ENCODE assay signal across 1 cellular context in the genomic region with DNA sequence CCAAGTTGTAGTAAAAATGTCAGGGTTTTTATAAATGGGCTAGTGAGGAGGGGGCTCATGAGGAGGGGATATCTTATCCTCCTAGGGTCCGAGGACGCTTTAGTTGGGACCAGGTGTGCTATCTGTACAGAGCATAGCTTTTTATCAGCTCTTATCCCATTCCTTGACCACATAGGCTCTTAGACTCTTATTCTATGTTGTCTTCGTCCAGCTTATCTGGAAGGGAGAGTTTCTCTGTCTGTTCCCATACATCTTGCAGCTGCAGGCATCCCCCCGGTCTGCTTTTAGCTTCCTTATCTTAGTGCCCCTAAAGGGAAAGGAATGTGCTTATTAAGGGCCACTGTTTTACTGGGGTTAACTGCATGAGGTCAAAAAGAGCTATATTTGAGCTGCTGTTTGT.
TF ChIP-seq lines count a peak whose summit lies in the region.

No MANE protein-coding gene starts in this region.

TF ChIP-seq in K562, 482 proteins besides CTCF, POLR2A, EP300 and RAD21 (continued from another document and continues in another):
- TF ChIP-seq, protein P1, sequence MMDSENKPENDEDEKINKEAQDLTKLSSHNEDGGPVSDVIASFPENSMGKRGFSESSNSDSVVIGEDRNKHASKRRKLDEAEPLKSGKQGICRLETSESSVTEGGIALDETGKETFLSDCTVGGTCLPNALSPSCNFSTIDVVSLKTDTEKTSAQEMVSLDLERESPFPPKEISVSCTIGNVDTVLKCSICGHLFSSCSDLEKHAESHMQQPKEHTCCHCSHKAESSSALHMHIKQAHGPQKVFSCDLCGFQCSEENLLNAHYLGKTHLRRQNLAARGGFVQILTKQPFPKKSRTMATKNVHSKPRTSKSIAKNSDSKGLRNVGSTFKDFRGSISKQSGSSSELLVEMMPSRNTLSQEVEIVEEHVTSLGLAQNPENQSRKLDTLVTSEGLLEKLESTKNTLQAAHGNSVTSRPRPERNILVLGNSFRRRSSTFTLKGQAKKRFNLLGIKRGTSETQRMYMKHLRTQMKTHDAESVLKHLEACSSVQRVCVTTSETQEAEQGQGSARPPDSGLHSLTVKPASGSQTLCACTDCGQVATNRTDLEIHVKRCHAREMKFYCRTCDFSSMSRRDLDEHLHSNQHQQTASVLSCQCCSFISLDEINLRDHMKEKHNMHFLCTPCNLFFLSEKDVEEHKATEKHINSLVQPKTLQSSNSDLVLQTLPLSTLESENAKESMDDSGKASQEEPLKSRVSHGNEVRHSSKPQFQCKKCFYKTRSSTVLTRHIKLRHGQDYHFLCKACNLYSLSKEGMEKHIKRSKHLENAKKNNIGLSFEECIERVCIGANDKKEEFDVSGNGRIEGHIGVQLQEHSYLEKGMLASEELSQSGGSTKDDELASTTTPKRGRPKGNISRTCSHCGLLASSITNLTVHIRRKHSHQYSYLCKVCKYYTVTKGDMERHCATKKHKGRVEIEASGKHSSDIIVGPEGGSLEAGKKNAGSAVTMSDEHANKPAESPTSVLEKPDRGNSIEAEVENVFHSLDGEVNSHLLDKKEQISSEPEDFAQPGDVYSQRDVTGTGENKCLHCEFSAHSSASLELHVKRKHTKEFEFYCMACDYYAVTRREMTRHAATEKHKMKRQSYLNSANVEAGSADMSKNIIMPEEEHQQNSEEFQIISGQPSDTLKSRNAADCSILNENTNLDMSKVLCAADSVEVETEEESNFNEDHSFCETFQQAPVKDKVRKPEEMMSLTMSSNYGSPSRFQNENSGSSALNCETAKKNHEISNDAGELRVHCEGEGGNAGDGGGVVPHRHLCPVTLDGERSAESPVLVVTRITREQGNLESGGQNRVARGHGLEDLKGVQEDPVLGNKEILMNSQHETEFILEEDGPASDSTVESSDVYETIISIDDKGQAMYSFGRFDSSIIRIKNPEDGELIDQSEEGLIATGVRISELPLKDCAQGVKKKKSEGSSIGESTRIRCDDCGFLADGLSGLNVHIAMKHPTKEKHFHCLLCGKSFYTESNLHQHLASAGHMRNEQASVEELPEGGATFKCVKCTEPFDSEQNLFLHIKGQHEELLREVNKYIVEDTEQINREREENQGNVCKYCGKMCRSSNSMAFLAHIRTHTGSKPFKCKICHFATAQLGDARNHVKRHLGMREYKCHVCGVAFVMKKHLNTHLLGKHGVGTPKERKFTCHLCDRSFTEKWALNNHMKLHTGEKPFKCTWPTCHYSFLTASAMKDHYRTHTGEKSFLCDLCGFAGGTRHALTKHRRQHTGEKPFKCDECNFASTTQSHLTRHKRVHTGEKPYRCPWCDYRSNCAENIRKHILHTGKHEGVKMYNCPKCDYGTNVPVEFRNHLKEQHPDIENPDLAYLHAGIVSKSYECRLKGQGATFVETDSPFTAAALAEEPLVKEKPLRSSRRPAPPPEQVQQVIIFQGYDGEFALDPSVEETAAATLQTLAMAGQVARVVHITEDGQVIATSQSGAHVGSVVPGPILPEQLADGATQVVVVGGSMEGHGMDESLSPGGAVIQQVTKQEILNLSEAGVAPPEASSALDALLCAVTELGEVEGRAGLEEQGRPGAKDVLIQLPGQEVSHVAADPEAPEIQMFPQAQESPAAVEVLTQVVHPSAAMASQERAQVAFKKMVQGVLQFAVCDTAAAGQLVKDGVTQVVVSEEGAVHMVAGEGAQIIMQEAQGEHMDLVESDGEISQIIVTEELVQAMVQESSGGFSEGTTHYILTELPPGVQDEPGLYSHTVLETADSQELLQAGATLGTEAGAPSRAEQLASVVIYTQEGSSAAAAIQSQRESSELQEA (IDR thresholded peaks at IDR 0.05; ENCODE audit: low read depth) = no peak
- TF ChIP-seq XRCC5 (IDR thresholded peaks at IDR 0.05; ENCODE audit: low read depth, low read length) = no peak
- TF ChIP-seq FOSL1 (tag; conservative IDR thresholded peaks at IDR 0.05) = no peak; the same call in 1 of the 2 replicates
- TF ChIP-seq PYGO2 (tag; IDR thresholded peaks at IDR 0.05) = no peak
- TF ChIP-seq, protein P2, sequence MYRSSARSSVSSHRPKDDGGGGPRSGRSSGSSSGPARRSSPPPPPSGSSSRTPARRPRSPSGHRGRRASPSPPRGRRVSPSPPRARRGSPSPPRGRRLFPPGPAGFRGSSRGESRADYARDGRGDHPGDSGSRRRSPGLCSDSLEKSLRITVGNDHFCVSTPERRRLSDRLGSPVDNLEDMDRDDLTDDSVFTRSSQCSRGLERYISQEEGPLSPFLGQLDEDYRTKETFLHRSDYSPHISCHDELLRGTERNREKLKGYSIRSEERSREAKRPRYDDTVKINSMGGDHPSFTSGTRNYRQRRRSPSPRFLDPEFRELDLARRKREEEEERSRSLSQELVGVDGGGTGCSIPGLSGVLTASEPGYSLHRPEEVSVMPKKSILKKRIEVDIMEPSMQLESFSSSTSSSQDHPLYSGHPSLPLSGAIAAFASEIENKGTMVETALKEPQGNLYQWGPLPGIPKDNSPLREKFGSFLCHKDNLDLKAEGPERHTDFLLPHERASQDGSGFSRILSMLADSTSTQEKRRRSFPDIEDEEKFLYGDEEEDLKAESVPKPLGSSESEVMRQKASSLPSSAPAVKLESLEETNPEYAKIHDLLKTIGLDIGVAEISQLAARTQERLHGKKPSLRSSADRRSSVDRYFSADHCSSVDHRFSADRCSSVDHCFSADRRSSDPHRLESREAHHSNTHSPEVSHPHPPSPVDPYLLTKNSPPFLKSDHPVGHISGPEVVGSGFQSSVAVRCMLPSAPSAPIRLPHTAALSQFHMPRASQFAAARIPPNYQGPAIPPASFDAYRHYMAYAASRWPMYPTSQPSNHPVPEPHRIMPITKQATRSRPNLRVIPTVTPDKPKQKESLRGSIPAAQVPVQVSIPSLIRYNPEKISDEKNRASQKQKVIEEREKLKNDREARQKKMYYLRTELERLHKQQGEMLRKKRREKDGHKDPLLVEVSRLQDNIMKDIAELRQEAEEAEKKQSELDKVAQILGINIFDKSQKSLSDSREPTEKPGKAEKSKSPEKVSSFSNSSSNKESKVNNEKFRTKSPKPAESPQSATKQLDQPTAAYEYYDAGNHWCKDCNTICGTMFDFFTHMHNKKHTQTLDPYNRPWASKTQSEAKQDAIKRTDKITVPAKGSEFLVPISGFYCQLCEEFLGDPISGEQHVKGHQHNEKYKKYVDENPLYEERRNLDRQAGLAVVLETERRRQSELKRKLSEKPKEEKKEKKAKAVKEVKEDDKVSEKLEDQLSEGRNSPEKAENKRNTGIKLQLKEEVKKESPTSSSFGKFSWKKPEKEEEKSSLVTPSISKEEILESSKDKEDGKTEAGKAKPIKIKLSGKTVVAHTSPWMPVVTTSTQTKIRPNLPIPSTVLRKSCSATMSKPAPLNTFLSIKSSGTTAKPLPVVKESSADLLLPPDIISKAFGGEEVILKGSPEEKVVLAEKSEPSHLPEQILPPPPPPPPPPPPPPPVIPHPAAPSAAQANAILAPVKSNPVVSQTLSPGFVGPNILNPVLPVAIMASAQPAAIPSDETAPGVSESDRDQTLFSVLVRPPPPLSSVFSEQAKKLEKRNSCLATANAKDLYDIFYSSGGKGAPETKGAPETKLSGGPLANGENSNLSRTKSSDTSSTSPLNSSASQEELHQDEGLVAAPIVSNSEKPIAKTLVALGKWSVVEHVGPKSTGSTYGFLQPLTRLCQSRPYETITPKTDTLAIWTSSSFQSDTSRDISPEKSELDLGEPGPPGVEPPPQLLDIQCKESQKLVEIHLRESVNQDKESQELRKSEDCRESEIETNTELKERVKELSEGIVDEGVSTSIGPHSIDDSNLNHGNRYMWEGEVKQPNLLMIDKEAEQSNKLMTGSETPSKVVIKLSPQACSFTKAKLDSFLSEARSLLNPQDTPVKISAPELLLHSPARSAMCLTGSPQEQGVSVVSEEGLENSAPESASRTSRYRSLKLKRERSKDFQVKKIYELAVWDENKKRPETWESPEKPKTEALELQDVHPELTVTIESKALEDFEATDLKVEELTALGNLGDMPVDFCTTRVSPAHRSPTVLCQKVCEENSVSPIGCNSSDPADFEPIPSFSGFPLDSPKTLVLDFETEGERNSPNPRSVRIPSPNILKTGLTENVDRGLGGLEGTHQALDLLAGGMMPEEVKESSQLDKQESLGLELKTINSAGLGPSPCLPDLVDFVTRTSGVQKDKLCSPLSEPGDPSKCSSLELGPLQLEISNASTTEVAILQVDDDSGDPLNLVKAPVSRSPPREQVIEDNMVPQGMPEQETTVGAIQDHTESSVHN (IDR thresholded peaks at IDR 0.05; ENCODE audit: borderline replicate concordance in 1 of 2, low read depth in 1 of 2) = no peak
- TF ChIP-seq BRCA1 (IDR thresholded peaks at IDR 0.05) = no peak
- no peak for TF ChIP-seq BRCA1 (CRISPR knock-in tag; IDR thresholded peaks at IDR 0.05)
- no peak for TF ChIP-seq ZNF764 (CRISPR knock-in tag; IDR thresholded peaks at IDR 0.05; ENCODE audit: low read depth)
- no peak for TF ChIP-seq ZNF79 (CRISPR knock-in tag; IDR thresholded peaks at IDR 0.05; ENCODE audit: low read depth)
- no peak for TF ChIP-seq HMG20B (CRISPR knock-in tag; IDR thresholded peaks at IDR 0.05)
- TF ChIP-seq ZBTB1 (CRISPR knock-in tag; IDR thresholded peaks at IDR 0.05; ENCODE audit: borderline replicate concordance, low read depth) = no peak
- 0 out of 2 replicates have a peak, but pooled peaks have one; percentile 45 for TF ChIP-seq ZNF175 (CRISPR knock-in tag; IDR thresholded peaks at IDR 0.05; ENCODE audit: low read depth)
- peak; percentile 74 for TF ChIP-seq NFE2 (IDR thresholded peaks at IDR 0.05; ENCODE audit: low read depth)
- TF ChIP-seq GABPB1 (CRISPR knock-in tag; IDR thresholded peaks at IDR 0.05) = no peak
- TF ChIP-seq ZNF551 (CRISPR knock-in tag; IDR thresholded peaks at IDR 0.05) = no peak
- TF ChIP-seq HSF4 (CRISPR knock-in tag; IDR thresholded peaks at IDR 0.05; ENCODE audit: borderline replicate concordance) = no peak
- TF ChIP-seq ZNF232 (CRISPR knock-in tag; IDR thresholded peaks at IDR 0.05) = no peak
- peak; percentile 25 to 43 for TF ChIP-seq NCOA2 (IDR thresholded peaks at IDR 0.05; ENCODE audit: partially characterized antibody in 2 of 2)
- no peak for TF ChIP-seq NR4A1 (CRISPR knock-in tag; IDR thresholded peaks at IDR 0.05)
- no peak; the same call in 1 of the 2 replicates for TF ChIP-seq NR4A1 (tag; IDR thresholded peaks at IDR 0.05)
- peak; percentile 44 for TF ChIP-seq MEIS2 (IDR thresholded peaks at IDR 0.05; ENCODE audit: partially characterized antibody)
- TF ChIP-seq, protein P3, sequence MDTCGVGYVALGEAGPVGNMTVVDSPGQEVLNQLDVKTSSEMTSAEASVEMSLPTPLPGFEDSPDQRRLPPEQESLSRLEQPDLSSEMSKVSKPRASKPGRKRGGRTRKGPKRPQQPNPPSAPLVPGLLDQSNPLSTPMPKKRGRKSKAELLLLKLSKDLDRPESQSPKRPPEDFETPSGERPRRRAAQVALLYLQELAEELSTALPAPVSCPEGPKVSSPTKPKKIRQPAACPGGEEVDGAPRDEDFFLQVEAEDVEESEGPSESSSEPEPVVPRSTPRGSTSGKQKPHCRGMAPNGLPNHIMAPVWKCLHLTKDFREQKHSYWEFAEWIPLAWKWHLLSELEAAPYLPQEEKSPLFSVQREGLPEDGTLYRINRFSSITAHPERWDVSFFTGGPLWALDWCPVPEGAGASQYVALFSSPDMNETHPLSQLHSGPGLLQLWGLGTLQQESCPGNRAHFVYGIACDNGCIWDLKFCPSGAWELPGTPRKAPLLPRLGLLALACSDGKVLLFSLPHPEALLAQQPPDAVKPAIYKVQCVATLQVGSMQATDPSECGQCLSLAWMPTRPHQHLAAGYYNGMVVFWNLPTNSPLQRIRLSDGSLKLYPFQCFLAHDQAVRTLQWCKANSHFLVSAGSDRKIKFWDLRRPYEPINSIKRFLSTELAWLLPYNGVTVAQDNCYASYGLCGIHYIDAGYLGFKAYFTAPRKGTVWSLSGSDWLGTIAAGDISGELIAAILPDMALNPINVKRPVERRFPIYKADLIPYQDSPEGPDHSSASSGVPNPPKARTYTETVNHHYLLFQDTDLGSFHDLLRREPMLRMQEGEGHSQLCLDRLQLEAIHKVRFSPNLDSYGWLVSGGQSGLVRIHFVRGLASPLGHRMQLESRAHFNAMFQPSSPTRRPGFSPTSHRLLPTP (IDR thresholded peaks at IDR 0.05; ENCODE audit: borderline replicate concordance, extremely low read depth, insufficient read length) = no peak
- TF ChIP-seq RFX5 (IDR thresholded peaks at IDR 0.05; ENCODE audit: low read depth, low read length) = no peak
- no peak for TF ChIP-seq MCM2 (IDR thresholded peaks at IDR 0.05; ENCODE audit: low read depth)
- TF ChIP-seq, protein P4, sequence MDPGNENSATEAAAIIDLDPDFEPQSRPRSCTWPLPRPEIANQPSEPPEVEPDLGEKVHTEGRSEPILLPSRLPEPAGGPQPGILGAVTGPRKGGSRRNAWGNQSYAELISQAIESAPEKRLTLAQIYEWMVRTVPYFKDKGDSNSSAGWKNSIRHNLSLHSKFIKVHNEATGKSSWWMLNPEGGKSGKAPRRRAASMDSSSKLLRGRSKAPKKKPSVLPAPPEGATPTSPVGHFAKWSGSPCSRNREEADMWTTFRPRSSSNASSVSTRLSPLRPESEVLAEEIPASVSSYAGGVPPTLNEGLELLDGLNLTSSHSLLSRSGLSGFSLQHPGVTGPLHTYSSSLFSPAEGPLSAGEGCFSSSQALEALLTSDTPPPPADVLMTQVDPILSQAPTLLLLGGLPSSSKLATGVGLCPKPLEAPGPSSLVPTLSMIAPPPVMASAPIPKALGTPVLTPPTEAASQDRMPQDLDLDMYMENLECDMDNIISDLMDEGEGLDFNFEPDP (CRISPR knock-in tag; IDR thresholded peaks at IDR 0.05) = no peak
- no peak for TF ChIP-seq NFE2L1 (tag; IDR thresholded peaks at IDR 0.05; ENCODE audit: borderline replicate concordance, low read depth)
- TF ChIP-seq RCOR1 (IDR thresholded peaks at IDR 0.05; ENCODE audit: borderline replicate concordance in 1 of 2, low read depth in 2 of 2, low read length in 2 of 2) = peak; percentile 67 to 85; a peak in 3 of 4 replicates
- no peak for TF ChIP-seq CHD1 (IDR thresholded peaks at IDR 0.05; ENCODE audit: low read length)
- TF ChIP-seq, protein P5, sequence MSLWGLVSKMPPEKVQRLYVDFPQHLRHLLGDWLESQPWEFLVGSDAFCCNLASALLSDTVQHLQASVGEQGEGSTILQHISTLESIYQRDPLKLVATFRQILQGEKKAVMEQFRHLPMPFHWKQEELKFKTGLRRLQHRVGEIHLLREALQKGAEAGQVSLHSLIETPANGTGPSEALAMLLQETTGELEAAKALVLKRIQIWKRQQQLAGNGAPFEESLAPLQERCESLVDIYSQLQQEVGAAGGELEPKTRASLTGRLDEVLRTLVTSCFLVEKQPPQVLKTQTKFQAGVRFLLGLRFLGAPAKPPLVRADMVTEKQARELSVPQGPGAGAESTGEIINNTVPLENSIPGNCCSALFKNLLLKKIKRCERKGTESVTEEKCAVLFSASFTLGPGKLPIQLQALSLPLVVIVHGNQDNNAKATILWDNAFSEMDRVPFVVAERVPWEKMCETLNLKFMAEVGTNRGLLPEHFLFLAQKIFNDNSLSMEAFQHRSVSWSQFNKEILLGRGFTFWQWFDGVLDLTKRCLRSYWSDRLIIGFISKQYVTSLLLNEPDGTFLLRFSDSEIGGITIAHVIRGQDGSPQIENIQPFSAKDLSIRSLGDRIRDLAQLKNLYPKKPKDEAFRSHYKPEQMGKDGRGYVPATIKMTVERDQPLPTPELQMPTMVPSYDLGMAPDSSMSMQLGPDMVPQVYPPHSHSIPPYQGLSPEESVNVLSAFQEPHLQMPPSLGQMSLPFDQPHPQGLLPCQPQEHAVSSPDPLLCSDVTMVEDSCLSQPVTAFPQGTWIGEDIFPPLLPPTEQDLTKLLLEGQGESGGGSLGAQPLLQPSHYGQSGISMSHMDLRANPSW (CRISPR knock-in tag; IDR thresholded peaks at IDR 0.05) = no peak
- no peak for TF ChIP-seq TSC22D4 (tag; IDR thresholded peaks at IDR 0.05)
- TF ChIP-seq LCOR (CRISPR knock-in tag; IDR thresholded peaks at IDR 0.05) = 0 out of 2 replicates have a peak, but pooled peaks have one; percentile 52
- no peak for TF ChIP-seq ZFP30 (CRISPR knock-in tag; IDR thresholded peaks at IDR 0.05; ENCODE audit: borderline replicate concordance)
- TF ChIP-seq ZNF785 (CRISPR knock-in tag; IDR thresholded peaks at IDR 0.05) = no peak
- no peak for TF ChIP-seq ARHGAP35 (IDR thresholded peaks at IDR 0.05; ENCODE audit: partially characterized antibody)
- no peak for TF ChIP-seq CBFB (CRISPR knock-in tag; IDR thresholded peaks at IDR 0.05)
